8 cellular contexts compared by ENCODE assay signal in the genomic region with DNA sequence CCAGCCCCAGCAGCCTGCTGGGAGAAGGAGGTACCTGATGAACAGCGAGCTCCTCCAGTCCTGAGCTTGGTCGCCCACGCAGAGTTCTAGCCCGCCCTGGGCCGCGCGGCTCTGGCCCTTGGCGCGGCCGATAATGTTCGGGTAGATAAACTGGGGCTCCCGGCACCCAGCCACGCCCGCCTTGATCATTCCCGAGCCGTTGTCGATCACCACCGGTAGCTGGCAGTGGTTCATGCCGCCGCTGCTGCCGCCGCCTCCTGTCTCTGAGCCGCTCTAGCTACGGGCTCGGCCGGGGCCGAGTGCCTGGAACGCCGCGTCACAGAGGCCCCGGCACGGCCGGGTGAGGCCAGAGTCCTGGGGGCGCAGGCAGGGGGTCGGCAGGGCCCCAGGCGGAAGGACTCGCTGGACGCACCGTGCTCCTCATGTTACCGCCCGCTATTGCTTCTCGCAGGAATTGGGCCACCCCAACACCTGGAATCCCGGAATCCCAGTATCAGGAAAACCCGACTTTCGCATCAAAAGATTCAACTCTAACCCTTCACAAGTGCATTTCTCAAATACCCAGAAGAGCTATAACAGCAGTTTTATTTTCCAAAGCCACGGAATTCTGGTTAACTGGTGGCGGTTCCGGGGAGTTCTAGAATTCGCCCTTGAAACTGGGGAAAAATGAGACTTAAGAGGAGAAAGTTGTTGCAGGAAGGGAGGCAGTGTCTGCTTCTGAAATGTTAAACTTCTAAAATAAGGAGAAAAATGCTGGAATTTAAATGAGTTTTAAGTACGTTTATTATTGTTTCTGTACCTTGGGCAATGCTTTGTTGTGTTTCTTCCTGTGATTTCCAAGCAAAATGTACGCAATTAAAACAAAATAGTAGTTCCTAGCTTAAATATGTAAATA. TPM values are rescaled to one million over a fixed set of nuclear protein-coding genes. Genes with fewer than 3 reads are reported as not detected.
DNase-seq lines count a peak whose midpoint lies in the region; ATAC-seq, FAIRE-seq and TF ChIP-seq lines count a peak whose summit lies in the region.

A gene (minus strand): TSS at position 275 of the 895 bp plus-strand sequence. CDS start 41 bp downstream, at position 234.

- FAIRE-seq in endothelial cell of umbilical vein (lab: Jason Lieb, UNC) = peak; percentile 63

- no peaks in the 10 kb centered on the region for H3K9me1 ChIP-seq in endothelial cell of umbilical vein (replicated peaks; ENCODE audit: control insufficient read depth, extremely low read depth, insufficient read depth, low read length)

- H2AFZ ChIP-seq in endothelial cell of umbilical vein (ENCODE audit: low read depth, low read length) = peak within 1 kb of the TSS; percentile 89

- DNase-seq in NCI-H82 treated with DMSO at 0.1 percent for 48 hours (lab: John Stamatoyannopoulos, UW; ENCODE audit: unreplicated experiment) = peak; percentile 30
- peak; percentile 66 for DNase-seq in activated CD8-positive, alpha-beta memory T cell treated with anti-CD3 and anti-CD28 coated beads, Interleukin-2, amount 50 U/mL, for 4 hours
- DNase-seq in endothelial cell of umbilical vein (ENCODE audit: low read depth, low spot score) = peak; percentile 69
- peak; percentile 54 to 65 for DNase-seq in stimulated activated CD8-positive, alpha-beta memory T cell treated with anti-CD3 and anti-CD28 coated beads, Interleukin-15, amount 100 ng/mL, for 48 hours (ENCODE audit: low read depth in 2 of 2)
- no peak for DNase-seq in GF-D8 (lab: John Stamatoyannopoulos, UW)

- TF ChIP-seq POLR2A in endothelial cell of umbilical vein (IDR thresholded peaks at IDR 0.05; ENCODE audit: low read depth, low read length) = peak; percentile 24

- no peaks in the 10 kb centered on the region for H4K20me1 ChIP-seq in endothelial cell of umbilical vein (replicated peaks; ENCODE audit: control insufficient read depth, extremely low read depth, insufficient read depth, low read length)

- CTCF ChIA-PET in endothelial cell of umbilical vein (lab: Charles Lee) = interaction anchor here (1.2 kb wide), 1 partner anchor 728 kb away, joined by 3 read pairs; no protein-coding TSS in a partner anchor

- H3K4me1 ChIP-seq in endothelial cell of umbilical vein (ENCODE audit: control insufficient read depth, extremely low read depth, insufficient read depth, low read length) = peaks cover 8% of the 10 kb centered on the region
- peaks cover 7% of the 10 kb centered on the region for H3K4me1 ChIP-seq in mesodermal cell (ENCODE audit: control insufficient read depth, insufficient read depth, low read length, poor library complexity, severe bottlenecking)

- no peaks in the 10 kb centered on the region for H3K27me3 ChIP-seq in endothelial cell of umbilical vein (ENCODE audit: control insufficient read depth in 2 of 2, insufficient read depth in 2 of 2, low read length in 2 of 2)

- ATAC-seq in GM18511 (IDR thresholded peaks at IDR 0.05; ENCODE audit: unreplicated experiment) (peak; percentile 30), HG03039 (IDR thresholded peaks at IDR 0.05; ENCODE audit: unreplicated experiment) (peak; percentile 27)

- no peaks in the 10 kb centered on the region for H3K9me3 ChIP-seq in endothelial cell of umbilical vein (replicated peaks; ENCODE audit: control insufficient read depth, insufficient read depth, low read length)
- no peaks in the 10 kb centered on the region for H3K9me3 ChIP-seq in mesodermal cell (ENCODE audit: control insufficient read depth, low read length)

- TF ChIP-seq CTCF in endothelial cell of umbilical vein (IDR thresholded peaks at IDR 0.05; ENCODE audit: extremely low read depth in 1 of 2, insufficient read depth in 1 of 2, low read depth in 1 of 2, low read length in 2 of 2) = no peak

- intact Hi-C loops in endothelial cell of umbilical vein (cut with micrococcal nuclease) = loop anchor here (5.0 kb wide), 2 partner anchors 268 to 622 kb away; a partner anchor contains a TSS

- H3K9ac ChIP-seq in endothelial cell of umbilical vein (replicated peaks; ENCODE audit: extremely low read depth, insufficient read depth, low read length) = peak within 1 kb of the TSS; percentile 94

- H3K4me3 ChIP-seq in endothelial cell of umbilical vein (replicated peaks in 1 of 3; ENCODE audit: insufficient read depth in 1 of 3, low read depth in 1 of 3, low read length in 3 of 3) (peak within 1 kb of the TSS; percentile 50 to 96 (median 93)), mesodermal cell (ENCODE audit: extremely low read depth, insufficient read depth, low read length, poor library complexity, severe bottlenecking) (peak within 1 kb of the TSS; percentile 40)

- H3K27ac ChIP-seq in endothelial cell of umbilical vein (ENCODE audit: insufficient read depth, low read depth, low read length) (peak within 1 kb of the TSS; percentile 77), mesodermal cell (ENCODE audit: low read depth, low read length, severe bottlenecking) (peak within 1 kb of the TSS; percentile 88)

- 8 to 10% methylated on average over 25 to 46 of the region's 51 CpGs for WGBS in mesodermal cell (ENCODE audit: insufficient coverage in 2 of 2), 2 experiments

- peaks cover 0 to 3% of the 10 kb centered on the region in 2 experiments for H3K36me3 ChIP-seq in endothelial cell of umbilical vein (ENCODE audit: control insufficient read depth in 2 of 2, extremely low read depth in 1 of 2, insufficient read depth in 2 of 2, low read length in 2 of 2)
- H3K36me3 ChIP-seq in mesodermal cell (ENCODE audit: control insufficient read depth, insufficient read depth, low read length) = peaks cover 3% of the 10 kb centered on the region

- peaks cover 12% of the 10 kb centered on the region for H3K79me2 ChIP-seq in endothelial cell of umbilical vein (ENCODE audit: control insufficient read depth, insufficient read depth, low read length)

- H3K4me2 ChIP-seq in endothelial cell of umbilical vein (ENCODE audit: insufficient read depth, low read length) = peak within 1 kb of the TSS; percentile 99

- dilution Hi-C loops in endothelial cell of umbilical vein (cut with MboI; ENCODE audit: extremely low pct_ligation_motif_present, low sequenced_read_pairs) = no loop called here

- BruUV-seq in endothelial cell of umbilical vein (replicated peaks; lab: Mats Ljungman, UMichigan) = no TSS peak

- POLR2A ChIA-PET in endothelial cell of umbilical vein (lab: Charles Lee) = interaction anchor here (0.6 to 0.8 kb wide), 3 partner anchors 10 to 609 kb away, joined by 3 to 4 read pairs (median 4); a partner anchor contains a TSS

TF ChIP-seq in endothelial cell of umbilical vein, 7 proteins besides CTCF, POLR2A, EP300 and RAD21:
- TF ChIP-seq GATA2 (IDR thresholded peaks at IDR 0.05; ENCODE audit: insufficient read depth, insufficient read length, low read depth, low read length) (no peak), POLR2AphosphoS5 (IDR thresholded peaks at IDR 0.05; ENCODE audit: insufficient read depth, low read depth, low read length) (peak; percentile 59), FOS (IDR thresholded peaks at IDR 0.05; ENCODE audit: borderline replicate concordance, insufficient read depth, low read length) (no peak), EZH2 (IDR thresholded peaks at IDR 0.05; ENCODE audit: borderline replicate concordance, low read depth, low read length, severe bottlenecking) (no peak)

RNA-seq across cellular contexts. Expression of the gene that starts here (rescaled TPM):
- total RNA-seq in endothelial cell of umbilical vein = 3.3 and 5.1 TPM in 2 replicates
- polyA plus RNA-seq in endothelial cell of umbilical vein = 2.1 and 2.6 TPM in 2 replicates
- 1.7 and 2.3 TPM in 2 replicates for polyA plus RNA-seq in endothelial cell of umbilical vein (2011; cell fraction: cytosol; rRNA removed)
- polyA plus RNA-seq in endothelial cell of umbilical vein (2011; cell fraction: nucleus; rRNA removed) = 1.1 and 1.4 TPM in 2 replicates
- 2.6 and 3.3 TPM in 2 replicates for polyA plus RNA-seq in endothelial cell of umbilical vein (2012)
- polyA minus RNA-seq in endothelial cell of umbilical vein = 3.6 and 3.9 TPM in 2 replicates
- 2.4 TPM for polyA minus RNA-seq in endothelial cell of umbilical vein (2011; cell fraction: cytosol; rRNA and poly(A)+ RNA removed)
- polyA minus RNA-seq in endothelial cell of umbilical vein (2011; cell fraction: nucleus; rRNA and poly(A)+ RNA removed) = 0.77 and 1.1 TPM in 2 replicates
- polyA plus RNA-seq in mesodermal cell (2013, experiment 1 of 2) = 0.41 TPM
- 0.20 TPM for polyA plus RNA-seq in mesodermal cell (2013, experiment 2 of 2)
